Comparison of ENCODE assay signal across 15 cellular contexts in genomic region chr17:38425744-38426143, GRCh38. TPM values are rescaled to one million over a fixed set of nuclear protein-coding genes. Genes with fewer than 3 reads are reported as not detected.
DNase-seq lines count a peak whose midpoint lies in the region; ATAC-seq, FAIRE-seq and TF ChIP-seq lines count a peak whose summit lies in the region.
"Had no signal": no experiment of that assay in that cellular context is flagged by ENCODE, and none has a peak within 500 bp of the region (broad histone marks: within the 10 kb centered on the region; RNA-seq: fewer than 3 reads in every experiment).

No MANE protein-coding gene starts in this region.

- H3K9me3 ChIP-seq in astrocyte (ENCODE audit: insufficient read depth, low read depth, low read length): no peaks in the 10 kb centered on the region
- H3K9me3 ChIP-seq in skeletal muscle tissue (ENCODE audit: control insufficient read depth in 3 of 3, low read length in 3 of 3): no peaks in the 10 kb centered on the region

- peaks cover 26% of the 10 kb centered on the region; the same call in 1 of the 2 replicates for H3F3A ChIP-seq in GM23338 (replicated peaks; ENCODE audit: low read depth)

- no peak for FAIRE-seq in astrocyte (lab: Jason Lieb, UNC)

- H3K27me3 Mint-ChIP-seq in GM23338 (ENCODE audit: insufficient read depth, low read depth, poor library complexity) (peaks cover 40% of the 10 kb centered on the region), astrocyte (ENCODE audit: low read depth, unreplicated experiment) (peaks cover 1% of the 10 kb centered on the region)

- no peak overlapping the region for H3K27ac Mint-ChIP-seq in GM23338
- peak overlapping the region; percentile 41 for H3K27ac Mint-ChIP-seq in astrocyte (ENCODE audit: unreplicated experiment)
- H3K27ac Mint-ChIP-seq: B cell had no signal

- H2AFZ ChIP-seq in GM23338: no peak overlapping the region
- peak overlapping the region; percentile 69 for H2AFZ ChIP-seq in astrocyte (ENCODE audit: low read depth, low read length)

- no peak overlapping the region for H3K27ac ChIP-seq in GM23338 (ENCODE audit: low read depth)
- peak overlapping the region; percentile 10 for H3K27ac ChIP-seq in astrocyte (ENCODE audit: low read depth, low read length)
- peak overlapping the region; percentile 55 for H3K27ac ChIP-seq in skeletal muscle tissue (ENCODE audit: low read depth, low read length)
- H3K27ac ChIP-seq: brain microvascular endothelial cell, WERI-Rb-1 had no signal

- H3K4me1 Mint-ChIP-seq in GM23338: peaks cover 83% of the 10 kb centered on the region
- H3K4me1 Mint-ChIP-seq in astrocyte (ENCODE audit: low read depth, unreplicated experiment): peaks cover 39% of the 10 kb centered on the region

- H3K9me2 ChIP-seq in GM23338 (ENCODE audit: insufficient read depth): no peaks in the 10 kb centered on the region

- H3K36me3 Mint-ChIP-seq in GM23338 (ENCODE audit: low read depth): peaks cover 5% of the 10 kb centered on the region; the same call in 2 of the 3 replicates
- H3K36me3 Mint-ChIP-seq in astrocyte (ENCODE audit: low read depth, unreplicated experiment): no peaks in the 10 kb centered on the region

- DNase-seq in GM23338 (ENCODE audit: low spot score): no peak
- DNase-seq in astrocyte (ENCODE audit: low read depth): peak; percentile 20
- DNase-seq in islet precursor cell: peak; percentile 71
- no peak for DNase-seq in NCI-H69 (lab: John Stamatoyannopoulos, UW)
- DNase-seq in activated CD4-positive, alpha-beta T cell treated with anti-CD3 and anti-CD28 coated beads, Interleukin-2, amount 50 U/mL, for 48 hours: no peak
- DNase-seq in NK-92 treated with Interleukin-12 subunit alpha and Interleukin-12 subunit beta, amount 100 ng/mL, for 24 hours (lab: John Stamatoyannopoulos, UW): no peak
- DNase-seq in foreskin fibroblast: no peak
- DNase-seq: brain microvascular endothelial cell, kidney glomerular epithelial cell, NCI-H1105, NCI-H524 treated with DMSO at 0.1 percent for 48 hours, WERI-Rb-1 had no signal

- H3K4me2 ChIP-seq in GM23338: peak overlapping the region; percentile 64
- H3K4me2 ChIP-seq in astrocyte (ENCODE audit: low read length): peak overlapping the region; percentile 62

- H3K36me3 ChIP-seq in GM23338 (ENCODE audit: insufficient read depth) (no peaks in the 10 kb centered on the region), astrocyte (ENCODE audit: insufficient read depth, low read length) (no peaks in the 10 kb centered on the region), skeletal muscle tissue (ENCODE audit: control insufficient read depth in 3 of 3, insufficient read depth in 3 of 3, low read length in 3 of 3) (no peaks in the 10 kb centered on the region)
- H3K36me3 ChIP-seq: brain microvascular endothelial cell, WERI-Rb-1 had no signal

- H4K20me1 ChIP-seq in GM23338 (replicated peaks; ENCODE audit: insufficient read depth) (peaks cover 5% of the 10 kb centered on the region), astrocyte (ENCODE audit: insufficient read depth, low read length) (peaks cover 18% of the 10 kb centered on the region)

- H3K4me1 ChIP-seq in GM23338 (ENCODE audit: insufficient read depth) (peaks cover 72% of the 10 kb centered on the region), astrocyte (ENCODE audit: insufficient read depth, low read length) (peaks cover 46% of the 10 kb centered on the region), skeletal muscle tissue (ENCODE audit: control insufficient read depth in 3 of 3, insufficient read depth in 3 of 3, low read length in 3 of 3) (peaks cover 46 to 69% (median 61%) of the 10 kb centered on the region in 3 donors)

- H3K4me3 Mint-ChIP-seq in GM23338 (peak overlapping the region; percentile 36; the same call in 1 of the 3 replicates), astrocyte (ENCODE audit: unreplicated experiment) (no peak overlapping the region)
- H3K4me3 Mint-ChIP-seq: B cell had no signal

- H3K79me2 ChIP-seq in GM23338 (replicated peaks; ENCODE audit: insufficient read depth) (peaks cover 51% of the 10 kb centered on the region), astrocyte (ENCODE audit: insufficient read depth, low read length) (peaks cover 34% of the 10 kb centered on the region)

- H3K27me3 ChIP-seq in GM23338 (ENCODE audit: insufficient read depth) (no peaks in the 10 kb centered on the region), astrocyte (ENCODE audit: insufficient read depth, low read length) (no peaks in the 10 kb centered on the region), skeletal muscle tissue (ENCODE audit: control insufficient read depth in 3 of 3, insufficient read depth in 3 of 3, low read length in 3 of 3) (peaks cover 0 to 5% (median 0%) of the 10 kb centered on the region in 3 donors)
- H3K27me3 ChIP-seq: brain microvascular endothelial cell had no signal

- TF ChIP-seq CTCF in GM23338 (conservative IDR thresholded peaks at IDR 0.05; ENCODE audit: low read depth in 2 of 2): no peak
- TF ChIP-seq CTCF in astrocyte (IDR thresholded peaks at IDR 0.05; ENCODE audit: insufficient read depth, low read depth, low read length): no peak
- TF ChIP-seq CTCF in foreskin fibroblast (IDR thresholded peaks at IDR 0.05; ENCODE audit: low read depth, low read length): no peak

- peak overlapping the region; percentile 38 for H3K9ac ChIP-seq in astrocyte (ENCODE audit: low read length)
- H3K9ac ChIP-seq in skeletal muscle tissue (ENCODE audit: low read depth in 1 of 3, low read length in 3 of 3): no peak overlapping the region

- H3K9me3 Mint-ChIP-seq in GM23338 (no peaks in the 10 kb centered on the region; the same call in 2 of the 3 replicates), astrocyte (ENCODE audit: unreplicated experiment) (no peaks in the 10 kb centered on the region)

- H3K4me3 ChIP-seq in GM23338 (no peak overlapping the region), astrocyte (ENCODE audit: insufficient read depth, low read depth, low read length) (no peak overlapping the region), skeletal muscle tissue (ENCODE audit: low read length in 3 of 3) (no peak overlapping the region), foreskin fibroblast (ENCODE audit: low read depth in 1 of 2, low read length in 2 of 2) (no peak overlapping the region)

- ATAC-seq in GM23338: no peak
- ATAC-seq: sciatic nerve had no signal

TF ChIP-seq in GM23338, 12 proteins besides CTCF, POLR2A, EP300 and RAD21 (continues in another document):
- TF ChIP-seq JUNB (IDR thresholded peaks at IDR 0.05; ENCODE audit: unreplicated experiment): no peak
- no peak for TF ChIP-seq REST (IDR thresholded peaks at IDR 0.05; ENCODE audit: unreplicated experiment)
- no peak for TF ChIP-seq ZNF331 (CRISPR knock-in tag; IDR thresholded peaks at IDR 0.05; ENCODE audit: low read depth)
- TF ChIP-seq, protein P1, sequence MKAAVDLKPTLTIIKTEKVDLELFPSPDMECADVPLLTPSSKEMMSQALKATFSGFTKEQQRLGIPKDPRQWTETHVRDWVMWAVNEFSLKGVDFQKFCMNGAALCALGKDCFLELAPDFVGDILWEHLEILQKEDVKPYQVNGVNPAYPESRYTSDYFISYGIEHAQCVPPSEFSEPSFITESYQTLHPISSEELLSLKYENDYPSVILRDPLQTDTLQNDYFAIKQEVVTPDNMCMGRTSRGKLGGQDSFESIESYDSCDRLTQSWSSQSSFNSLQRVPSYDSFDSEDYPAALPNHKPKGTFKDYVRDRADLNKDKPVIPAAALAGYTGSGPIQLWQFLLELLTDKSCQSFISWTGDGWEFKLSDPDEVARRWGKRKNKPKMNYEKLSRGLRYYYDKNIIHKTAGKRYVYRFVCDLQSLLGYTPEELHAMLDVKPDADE (IDR thresholded peaks at IDR 0.05): no peak
- TF ChIP-seq ZNF114 (CRISPR knock-in tag; IDR thresholded peaks at IDR 0.05): no peak
- no peak for TF ChIP-seq EZH2 (IDR thresholded peaks at IDR 0.05; ENCODE audit: low read depth, unreplicated experiment)
- TF ChIP-seq CREB1 (CRISPR knock-in tag; IDR thresholded peaks at IDR 0.05; ENCODE audit: low read depth): no peak

RNA-seq across cellular contexts. Expression of gene ARHGAP23, which starts 2.5 kb away (rescaled TPM):
- 116 and 150 TPM in 2 replicates for total RNA-seq in GM23338 (2014; rRNA removed; shearing (Covaris generic))
- 21.4 and 24.1 TPM in 2 replicates for polyA plus RNA-seq in GM23338 (2016; fragmentation: Nextera tagmentation; extraction: Ambion mirVana)
- 88.5 and 118 TPM in 2 replicates for total RNA-seq in astrocyte
- 25.6 TPM for total RNA-seq in skeletal muscle tissue

Comparison
In these comparisons a context has a peak if more than half of its experiments do, and no peak if none do; other contexts are left out.
1. DNase-seq: peak in astrocyte (single experiment) and islet precursor cell (single experiment); none in GM23338 (single experiment), NCI-H69 (single experiment), activated CD4-positive, alpha-beta T cell treated with anti-CD3 and anti-CD28 coated beads, Interleukin-2, amount 50 U/mL, for 48 hours (0 of 2), NK-92 treated with Interleukin-12 subunit alpha and Interleukin-12 subunit beta, amount 100 ng/mL, for 24 hours (single experiment) and foreskin fibroblast (0 of 2).